8 cellular contexts compared by ENCODE assay signal in the genomic region with DNA sequence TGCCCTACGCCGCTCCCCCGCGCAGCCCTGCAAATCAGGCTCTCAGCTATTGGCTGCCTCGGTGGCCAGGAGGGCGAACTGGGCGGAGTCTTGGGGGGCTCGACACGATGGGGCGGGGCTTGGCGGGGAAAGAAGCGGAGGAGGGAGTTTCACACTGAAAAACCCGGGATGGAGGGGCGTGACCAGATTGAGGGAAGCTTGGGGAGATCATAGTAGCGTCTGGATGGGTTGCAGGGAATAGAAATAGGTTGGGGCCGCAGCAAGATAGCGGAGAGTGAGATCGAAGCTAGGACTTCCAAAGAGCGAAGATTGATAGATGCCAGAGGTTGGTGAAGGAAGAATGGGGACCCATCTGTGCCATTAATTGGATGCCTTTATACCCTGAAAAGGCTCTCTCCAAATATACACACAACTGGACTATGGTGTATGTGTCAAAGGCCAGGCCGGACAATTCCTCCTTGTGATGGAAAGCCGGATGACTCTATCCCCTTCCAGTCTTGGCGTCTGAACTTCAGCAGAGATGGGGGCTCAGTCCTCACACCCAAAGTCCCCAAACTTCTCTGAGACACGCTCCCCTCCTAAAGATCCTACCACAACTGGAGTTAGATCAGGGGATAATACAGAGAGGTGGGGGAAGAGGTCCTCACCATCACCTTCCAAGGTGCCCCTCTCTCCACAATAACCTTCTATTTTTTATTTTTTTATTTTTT. TPM values are rescaled to one million over a fixed set of nuclear protein-coding genes. Genes with fewer than 3 reads are reported as not detected.
DNase-seq lines count a peak whose midpoint lies in the region; ATAC-seq and TF ChIP-seq lines count a peak whose summit lies in the region.

No MANE protein-coding gene starts in this region.

- no peak overlapping the region; a peak in 1 of 22 replicates for H3K9ac ChIP-seq in BLaER1 treated with 17β-estradiol and CSF1 and Interleukin-3, amounts not matched to agents 10 nM and 100 nM

- DNase-seq in NCI-H1092 treated with DMSO at 0.1 percent for 48 hours (lab: John Stamatoyannopoulos, UW): peak; percentile 41
- peak; percentile 43 to 49 for DNase-seq in activated CD8-positive, alpha-beta memory T cell treated with anti-CD3 and anti-CD28 coated beads for 1 hour (ENCODE audit: extremely low read depth in 1 of 2, low read depth in 1 of 2)
- peak; percentile 89 for DNase-seq in epidermal melanocyte (ENCODE audit: insufficient read length, low spot score)
- peak; percentile 71 for DNase-seq in natural killer cell treated with Interleukin-12 subunit alpha and Interleukin-12 subunit beta and Interleukin-15 and Interleukin-18, amount 100 ng/mL, for 72 hours (ENCODE audit: low spot score)
- DNase-seq in tibial artery: peak; percentile 85 to 97
- no peak for DNase-seq in GM13976 (ENCODE audit: low spot score)

- H4K20me1 ChIP-seq in BLaER1 treated with 17β-estradiol and CSF1 and Interleukin-3, amounts not matched to agents 10 nM and 100 nM: peaks cover 0 to 43% (median 20%) of the 10 kb centered on the region in 11 experiments; a peak in 16 of 22 replicates

- H3K27ac Mint-ChIP-seq in natural killer cell treated with Interleukin-12 subunit alpha and Interleukin-12 subunit beta and Interleukin-15 and Interleukin-18, amount 100 ng/mL, for 72 hours: no peak overlapping the region

- H3K9me3 Mint-ChIP-seq in natural killer cell treated with Interleukin-12 subunit alpha and Interleukin-12 subunit beta and Interleukin-15 and Interleukin-18, amount 100 ng/mL, for 72 hours: no peaks in the 10 kb centered on the region

- H3K27me3 Mint-ChIP-seq in natural killer cell treated with Interleukin-12 subunit alpha and Interleukin-12 subunit beta and Interleukin-15 and Interleukin-18, amount 100 ng/mL, for 72 hours: peaks cover 14 to 29% of the 10 kb centered on the region in 2 donors

- in situ Hi-C loops in GM13976 (cut with MboI; ENCODE audit: low sequenced_read_pairs, unreplicated experiment): no loop called here

- peak; percentile 76 to 85 for ATAC-seq in natural killer cell treated with Interleukin-12 subunit alpha and Interleukin-12 subunit beta and Interleukin-15 and Interleukin-18, amount 100 ng/mL, for 72 hours
- no peak for ATAC-seq in GM18520 (IDR thresholded peaks at IDR 0.05; ENCODE audit: unreplicated experiment)

- H3K27me3 ChIP-seq in BLaER1 treated with 17β-estradiol and CSF1 and Interleukin-3, amounts not matched to agents 10 nM and 100 nM: peaks cover 46 to 62% (median 56%) of the 10 kb centered on the region in 11 experiments
- no peaks in the 10 kb centered on the region for H3K27me3 ChIP-seq in tibial artery

- H3K4me3 Mint-ChIP-seq in natural killer cell treated with Interleukin-12 subunit alpha and Interleukin-12 subunit beta and Interleukin-15 and Interleukin-18, amount 100 ng/mL, for 72 hours: peak overlapping the region; percentile 67

- H3K27ac ChIP-seq in BLaER1 treated with 17β-estradiol and CSF1 and Interleukin-3, amounts not matched to agents 10 nM and 100 nM: no peak overlapping the region
- peak overlapping the region; percentile 93 to 94 for H3K27ac ChIP-seq in tibial artery

- H3K4me1 Mint-ChIP-seq in natural killer cell treated with Interleukin-12 subunit alpha and Interleukin-12 subunit beta and Interleukin-15 and Interleukin-18, amount 100 ng/mL, for 72 hours (ENCODE audit: low read depth in 2 of 2): peaks cover 5 to 8% of the 10 kb centered on the region in 2 donors

- intact Hi-C loops in tibial artery (cut with DNase I; ENCODE audit: low total_unique reads): no loop called here

- peak overlapping the region; percentile 85 to 99 (median 96) for H3K4me2 ChIP-seq in BLaER1 treated with 17β-estradiol and CSF1 and Interleukin-3, amounts not matched to agents 10 nM and 100 nM

- H3K4me3 ChIP-seq in BLaER1 treated with 17β-estradiol and CSF1 and Interleukin-3, amounts not matched to agents 10 nM and 100 nM: peak overlapping the region; percentile 34 to 70 (median 58); a peak in 18 of 20 replicates
- peak overlapping the region; percentile 64 to 74 for H3K4me3 ChIP-seq in tibial artery

- no peaks in the 10 kb centered on the region for H3K9me3 ChIP-seq in BLaER1 treated with 17β-estradiol and CSF1 and Interleukin-3, amounts not matched to agents 10 nM and 100 nM (replicated peaks in 1 of 11)
- H3K9me3 ChIP-seq in tibial artery: no peaks in the 10 kb centered on the region

- peaks cover 40 to 64% (median 57%) of the 10 kb centered on the region in 10 experiments for H3K4me1 ChIP-seq in BLaER1 treated with 17β-estradiol and CSF1 and Interleukin-3, amounts not matched to agents 10 nM and 100 nM
- peaks cover 0 to 64% (median 47%) of the 10 kb centered on the region in 4 donors for H3K4me1 ChIP-seq in tibial artery

- H3K36me3 ChIP-seq in BLaER1 treated with 17β-estradiol and CSF1 and Interleukin-3, amounts not matched to agents 10 nM and 100 nM: no peaks in the 10 kb centered on the region
- H3K36me3 ChIP-seq in tibial artery: peaks cover 0 to 7% (median 0%) of the 10 kb centered on the region in 3 donors

- no peaks in the 10 kb centered on the region for H3K36me3 Mint-ChIP-seq in natural killer cell treated with Interleukin-12 subunit alpha and Interleukin-12 subunit beta and Interleukin-15 and Interleukin-18, amount 100 ng/mL, for 72 hours

- no peak for TF ChIP-seq CTCF in tibial artery (IDR thresholded peaks at IDR 0.05)
- TF ChIP-seq CTCF in GM13976 (IDR thresholded peaks at IDR 0.05; ENCODE audit: borderline replicate concordance, control extremely low read depth, extremely low read depth, insufficient read depth, missing control alignments): no peak

RNA-seq across cellular contexts. Expression of a gene that starts 0.4 kb away (rescaled TPM):
- total RNA-seq in natural killer cell treated with Interleukin-12 subunit alpha and Interleukin-12 subunit beta and Interleukin-15 and Interleukin-18, amount 100 ng/mL, for 72 hours: under 1 TPM in 1 of 2 donors, not detected in 1; 0.12 TPM

RNA-seq across cellular contexts. Expression of a gene that starts 26.0 kb away (rescaled TPM):
- total RNA-seq in natural killer cell treated with Interleukin-12 subunit alpha and Interleukin-12 subunit beta and Interleukin-15 and Interleukin-18, amount 100 ng/mL, for 72 hours: 1,000 to 10,000 TPM; 1,326 to 1,683 TPM

RNA-seq across cellular contexts. Expression of a gene that starts 28.7 kb away (rescaled TPM):
- 10 to 100 TPM; 18.8 to 49.9 TPM for total RNA-seq in natural killer cell treated with Interleukin-12 subunit alpha and Interleukin-12 subunit beta and Interleukin-15 and Interleukin-18, amount 100 ng/mL, for 72 hours

Comparison
In these comparisons a context has a peak if more than half of its experiments do, and no peak if none do; other contexts are left out.
1. H3K27ac ChIP-seq: peak in tibial artery (2 of 2); none in BLaER1 treated with 17β-estradiol and CSF1 and Interleukin-3, amounts not matched to agents 10 nM and 100 nM (0 of 11).